Comparison of ENCODE assay signal across 18 cellular contexts in the genomic region with DNA sequence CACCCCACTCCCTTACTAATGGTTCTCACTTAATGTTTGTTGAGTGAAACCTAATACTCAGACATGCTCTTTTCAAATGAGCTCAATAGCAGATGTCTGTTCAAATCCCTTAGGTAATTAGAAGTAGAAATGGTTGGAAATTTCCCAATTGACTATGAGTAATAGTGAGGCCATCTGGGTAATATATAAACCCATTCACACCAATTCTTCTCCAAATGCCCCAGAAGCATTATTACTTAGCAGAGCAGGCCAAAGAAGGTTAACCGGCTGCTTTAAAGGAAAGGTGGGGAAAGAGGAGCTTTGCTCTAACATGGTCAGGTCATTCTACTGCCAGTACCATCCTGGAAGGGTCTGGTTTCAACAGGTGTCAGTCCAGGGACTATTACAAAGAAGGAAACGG.
DNase-seq lines count a peak whose midpoint lies in the region; ATAC-seq, FAIRE-seq and TF ChIP-seq lines count a peak whose summit lies in the region.
"Had no signal": no experiment of that assay in that cellular context is flagged by ENCODE, and none has a peak within 500 bp of the region (broad histone marks: within the 10 kb centered on the region; RNA-seq: fewer than 3 reads in every experiment).

No MANE protein-coding gene starts in this region.

- no peaks in the 10 kb centered on the region for H3K27me3 ChIP-seq in fibroblast of lung (ENCODE audit: control insufficient read depth, insufficient read depth, low read length)
- no peaks in the 10 kb centered on the region for H3K27me3 ChIP-seq in smooth muscle cell (ENCODE audit: low read depth)
- H3K27me3 ChIP-seq: right lobe of liver had no signal

- H3K4me3 Mint-ChIP-seq in activated naive CD4-positive, alpha-beta T cell treated with anti-CD3 and anti-CD28 coated beads, Interleukin-2, amount 50 U/mL, for 24 hours: peak overlapping the region; percentile 42
- no peak overlapping the region for H3K4me3 Mint-ChIP-seq in activated T-cell treated with anti-CD3 and anti-CD28 coated beads, Interleukin-2, amount 50 U/mL, for 4 hours
- H3K4me3 Mint-ChIP-seq: CD8-positive, alpha-beta T cell; nephron progenitor cell; stimulated activated memory B cell treated with anti-CD40 and anti-IgM and Interleukin-4, amounts not matched to agents 10 μg/mL and 1 μg/mL and 100 μg/mL, for 72 hours had no signal

- H3K4me2 ChIP-seq in fibroblast of lung (ENCODE audit: extremely low read depth, insufficient read depth, low read length) (no peak overlapping the region), smooth muscle cell (peak overlapping the region; percentile 49)

- no peaks in the 10 kb centered on the region for H3K27me3 Mint-ChIP-seq in activated naive CD4-positive, alpha-beta T cell treated with anti-CD3 and anti-CD28 coated beads, Interleukin-2, amount 50 U/mL, for 24 hours
- no peaks in the 10 kb centered on the region for H3K27me3 Mint-ChIP-seq in activated T-cell treated with anti-CD3 and anti-CD28 coated beads, Interleukin-2, amount 50 U/mL, for 4 hours (ENCODE audit: low read depth)
- H3K27me3 Mint-ChIP-seq: stimulated activated memory B cell treated with anti-CD40 and anti-IgM and Interleukin-4, amounts not matched to agents 10 μg/mL and 1 μg/mL and 100 μg/mL, for 72 hours had no signal

- FAIRE-seq in RCC 7860 (lab: Jason Lieb, UNC): peak; percentile 89

- H3K9me3 Mint-ChIP-seq in activated naive CD4-positive, alpha-beta T cell treated with anti-CD3 and anti-CD28 coated beads, Interleukin-2, amount 50 U/mL, for 24 hours: no peaks in the 10 kb centered on the region
- H3K9me3 Mint-ChIP-seq in activated T-cell treated with anti-CD3 and anti-CD28 coated beads, Interleukin-2, amount 50 U/mL, for 4 hours: no peaks in the 10 kb centered on the region
- H3K9me3 Mint-ChIP-seq: CD8-positive, alpha-beta T cell; nephron progenitor cell; stimulated activated memory B cell treated with anti-CD40 and anti-IgM and Interleukin-4, amounts not matched to agents 10 μg/mL and 1 μg/mL and 100 μg/mL, for 72 hours had no signal

- peaks cover 12% of the 10 kb centered on the region for H3F3A ChIP-seq in smooth muscle cell (ENCODE audit: low read depth)

- H3K4me1 ChIP-seq in fibroblast of lung (ENCODE audit: control insufficient read depth, extremely low read depth, insufficient read depth, low read length): peaks cover 25% of the 10 kb centered on the region
- peaks cover 26% of the 10 kb centered on the region for H3K4me1 ChIP-seq in smooth muscle cell (ENCODE audit: low read depth)
- H3K4me1 ChIP-seq: right lobe of liver had no signal

- peak overlapping the region; percentile 87 for H3K27ac Mint-ChIP-seq in activated naive CD4-positive, alpha-beta T cell treated with anti-CD3 and anti-CD28 coated beads, Interleukin-2, amount 50 U/mL, for 24 hours
- H3K27ac Mint-ChIP-seq: CD8-positive, alpha-beta T cell; nephron progenitor cell; stimulated activated memory B cell treated with anti-CD40 and anti-IgM and Interleukin-4, amounts not matched to agents 10 μg/mL and 1 μg/mL and 100 μg/mL, for 72 hours had no signal

- H3K4me1 Mint-ChIP-seq in activated naive CD4-positive, alpha-beta T cell treated with anti-CD3 and anti-CD28 coated beads, Interleukin-2, amount 50 U/mL, for 24 hours: peaks cover 83% of the 10 kb centered on the region
- H3K4me1 Mint-ChIP-seq in activated T-cell treated with anti-CD3 and anti-CD28 coated beads, Interleukin-2, amount 50 U/mL, for 4 hours (ENCODE audit: low read depth): peaks cover 53% of the 10 kb centered on the region

- no peaks in the 10 kb centered on the region for H3K36me3 ChIP-seq in fibroblast of lung (ENCODE audit: control insufficient read depth, insufficient read depth, low read length)
- no peaks in the 10 kb centered on the region for H3K36me3 ChIP-seq in smooth muscle cell (ENCODE audit: low read depth)
- H3K36me3 ChIP-seq: right lobe of liver, WERI-Rb-1 had no signal

- H3K9ac ChIP-seq in fibroblast of lung (ENCODE audit: insufficient read depth, low read length) (no peak overlapping the region), smooth muscle cell (ENCODE audit: low read depth) (no peak overlapping the region)

- no peak for DNase-seq in activated naive CD4-positive, alpha-beta T cell (lab: John Stamatoyannopoulos, UW)
- DNase-seq in RCC 7860 (ENCODE audit: low spot score) (peak; percentile 58), fibroblast of lung (ENCODE audit: low read depth in 2 of 2) (peak; percentile 49 to 81), smooth muscle cell (lab: John Stamatoyannopoulos, UW; ENCODE audit: unreplicated experiment) (no peak), NOMO-1 treated with DMSO at 0.1 percent for 48 hours (lab: John Stamatoyannopoulos, UW; ENCODE audit: unreplicated experiment) (no peak)
- no peak for DNase-seq in activated T-cell treated with anti-CD3 and anti-CD28 coated beads, Interleukin-2, amount 50 U/mL, for 4 hours
- DNase-seq: activated gamma-delta T cell; CD8-positive, alpha-beta T cell; effector CD8-positive, alpha-beta T cell; GF-D8; hypothalamus; NCI-H2171 treated with DMSO at 0.1 percent for 48 hours; nephron progenitor cell; right lobe of liver; WERI-Rb-1 had no signal

- H3K9me3 ChIP-seq in fibroblast of lung (ENCODE audit: control insufficient read depth, insufficient read depth, low read depth, low read length) (no peaks in the 10 kb centered on the region), smooth muscle cell (replicated peaks; ENCODE audit: low read depth) (no peaks in the 10 kb centered on the region)
- H3K9me3 ChIP-seq: right lobe of liver had no signal

- no peaks in the 10 kb centered on the region for H3K36me3 Mint-ChIP-seq in activated naive CD4-positive, alpha-beta T cell treated with anti-CD3 and anti-CD28 coated beads, Interleukin-2, amount 50 U/mL, for 24 hours
- H3K36me3 Mint-ChIP-seq in activated T-cell treated with anti-CD3 and anti-CD28 coated beads, Interleukin-2, amount 50 U/mL, for 4 hours (ENCODE audit: insufficient read depth): no peaks in the 10 kb centered on the region
- H3K36me3 Mint-ChIP-seq: CD8-positive, alpha-beta T cell; stimulated activated memory B cell treated with anti-CD40 and anti-IgM and Interleukin-4, amounts not matched to agents 10 μg/mL and 1 μg/mL and 100 μg/mL, for 72 hours had no signal

- ATAC-seq in activated T-cell treated with anti-CD3 and anti-CD28 coated beads, Interleukin-2, amount 50 U/mL, for 4 hours: no peak
- ATAC-seq in GM19467 (IDR thresholded peaks at IDR 0.05; ENCODE audit: unreplicated experiment): no peak
- ATAC-seq: CD8-positive, alpha-beta T cell; right lobe of liver; stimulated activated memory B cell treated with anti-CD40 and anti-IgM and Interleukin-4, amounts not matched to agents 10 μg/mL and 1 μg/mL and 100 μg/mL, for 72 hours had no signal

- H2AFZ ChIP-seq in fibroblast of lung (ENCODE audit: low read length): no peak overlapping the region
- H2AFZ ChIP-seq in smooth muscle cell (ENCODE audit: low read depth): no peak overlapping the region

- no peak overlapping the region for H3K27ac ChIP-seq in fibroblast of lung (ENCODE audit: insufficient read depth, low read length)
- H3K27ac ChIP-seq in smooth muscle cell (ENCODE audit: low read depth): peak overlapping the region; percentile 88
- H3K27ac ChIP-seq: right lobe of liver, WERI-Rb-1 had no signal

- no peaks in the 10 kb centered on the region for H3K79me2 ChIP-seq in fibroblast of lung (ENCODE audit: control insufficient read depth, insufficient read depth, low read length)
- H3K79me2 ChIP-seq in smooth muscle cell (ENCODE audit: low read depth): no peaks in the 10 kb centered on the region

- no peak for TF ChIP-seq CTCF in fibroblast of lung (conservative IDR thresholded peaks at IDR 0.05 in 1 of 2, IDR thresholded peaks at IDR 0.05 in 1 of 2; ENCODE audit: low read depth in 1 of 2, low read length in 2 of 2)
- no peak for TF ChIP-seq CTCF in smooth muscle cell (IDR thresholded peaks at IDR 0.05; ENCODE audit: borderline replicate concordance, insufficient read depth, poor library complexity, severe bottlenecking)

- 83% methylated on average over 2 of the region's 2 CpGs for WGBS in smooth muscle cell (ENCODE audit: low lambda C conversion rate)

- H3K4me3 ChIP-seq in fibroblast of lung (replicated peaks in 1 of 4; ENCODE audit: control extremely low read depth in 1 of 4, insufficient read depth in 1 of 4, low read depth in 3 of 4, low read length in 4 of 4) (no peak overlapping the region), smooth muscle cell (no peak overlapping the region)
- H3K4me3 ChIP-seq: right lobe of liver had no signal

- H4K20me1 ChIP-seq in fibroblast of lung (ENCODE audit: control insufficient read depth, extremely low read depth, insufficient read depth, low read length) (no peaks in the 10 kb centered on the region), smooth muscle cell (ENCODE audit: low read depth) (no peaks in the 10 kb centered on the region)

Comparison
In these comparisons a context has a peak if more than half of its experiments do, and no peak if none do; other contexts are left out.
1. DNase-seq: peak in RCC 7860 (single experiment) and fibroblast of lung (2 of 2); none in activated naive CD4-positive, alpha-beta T cell (0 of 4), smooth muscle cell (single experiment), activated T-cell treated with anti-CD3 and anti-CD28 coated beads, Interleukin-2, amount 50 U/mL, for 4 hours (single experiment) and NOMO-1 treated with DMSO at 0.1 percent for 48 hours (single experiment).